Comparison of ENCODE assay signal across 18 cellular contexts in the genomic region with DNA sequence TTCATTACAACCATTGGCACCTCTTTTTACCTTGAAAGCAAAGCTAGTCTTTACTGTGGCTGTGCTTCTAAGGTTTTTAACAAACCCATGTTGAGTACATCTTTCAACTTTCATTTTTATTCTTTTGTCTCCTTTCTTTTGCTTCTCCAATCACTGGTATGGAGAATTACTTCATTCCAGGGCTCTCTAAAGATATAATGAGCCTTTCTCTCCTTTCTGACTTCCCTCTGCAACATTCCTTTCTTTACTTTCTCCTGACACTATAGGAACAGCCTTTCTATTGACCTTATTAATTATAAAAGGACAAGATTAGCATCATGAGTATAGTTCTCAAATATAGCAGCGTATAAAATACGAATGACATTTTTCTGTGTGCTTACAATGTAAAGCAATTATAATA. TPM values are rescaled to one million over a fixed set of nuclear protein-coding genes. Genes with fewer than 3 reads are reported as not detected.
DNase-seq lines count a peak whose midpoint lies in the region; ATAC-seq and TF ChIP-seq lines count a peak whose summit lies in the region.
"Had no signal": no experiment of that assay in that cellular context is flagged by ENCODE, and none has a peak within 500 bp of the region (broad histone marks: within the 10 kb centered on the region; RNA-seq: fewer than 3 reads in every experiment).

No MANE protein-coding gene starts in this region.

- BruUV-seq in Calu3 (replicated peaks; lab: Mats Ljungman, UMichigan), result TSS peak; percentile 58

- TF ChIP-seq CTCF in Calu3 (IDR thresholded peaks at IDR 0.05; ENCODE audit: unreplicated experiment) (no peak), adrenal gland (IDR thresholded peaks at IDR 0.05) (no peak), spleen (IDR thresholded peaks at IDR 0.05 in 8 of 11, conservative IDR thresholded peaks at IDR 0.05 in 3 of 11) (no peak), ovary (IDR thresholded peaks at IDR 0.05) (no peak)

- peaks cover 65% of the 10 kb centered on the region for H3K4me1 Mint-ChIP-seq in Calu3 (ENCODE audit: low read depth, unreplicated experiment)

- H3K36me3 ChIP-seq in HUES48 (ENCODE audit: control insufficient read depth, insufficient read depth, low read length) (peaks cover 22% of the 10 kb centered on the region), adrenal gland (replicated peaks in 1 of 2) (no peaks in the 10 kb centered on the region), iPS-18a (ENCODE audit: control insufficient read depth, low read depth, low read length) (peaks cover 9% of the 10 kb centered on the region), spleen (no peaks in the 10 kb centered on the region), ovary (no peaks in the 10 kb centered on the region)

- DNase-seq in Calu3 (no peak), adrenal gland (no peak), superior temporal gyrus (ENCODE audit: extremely low spot score) (no peak), spleen (no peak), ovary (no peak)
- DNase-seq: GF-D8, MV-4-11, NCI-H1417, NCI-H1930, NCI-H446, NCI-H748 treated with DMSO at 0.1 percent for 48 hours had no signal

- H3K27me3 ChIP-seq in HUES48 (ENCODE audit: control insufficient read depth, insufficient read depth, low read length) (no peaks in the 10 kb centered on the region), adrenal gland (no peaks in the 10 kb centered on the region), iPS-18a (ENCODE audit: control insufficient read depth, insufficient read depth, low read length) (no peaks in the 10 kb centered on the region), spleen (replicated peaks in 1 of 7) (no peaks in the 10 kb centered on the region), ovary (no peaks in the 10 kb centered on the region)

- intact Hi-C loops in Calu3 (cut with micrococcal nuclease; ENCODE audit: unreplicated experiment) (loop anchor here (5.0 kb wide), 1 partner anchor 35 kb away; the partner anchor contains the start of gene MTCL3), adrenal gland (cut with DNase I) (no loop called here), spleen (cut with DNase I; ENCODE audit: low total_unique reads) (no loop called here), ovary (cut with DNase I) (loop anchor here in 1 of 4 donors (10.0 kb wide), 1 partner anchor 52 kb away; no protein-coding TSS in a partner anchor)

- H3K9ac ChIP-seq in HUES48 (ENCODE audit: low read depth, low read length), result no peak overlapping the region
- peak overlapping the region; percentile 42 for H3K9ac ChIP-seq in iPS-18a (ENCODE audit: low read length)
- H3K9ac ChIP-seq: GM23248 had no signal

- H3K4me3 ChIP-seq in HUES48 (ENCODE audit: low read depth, low read length), result no peak overlapping the region; the same call in 1 of the 2 replicates
- no peak overlapping the region for H3K4me3 ChIP-seq in adrenal gland
- H3K4me3 ChIP-seq in iPS-18a (ENCODE audit: low read length), result no peak overlapping the region
- no peak overlapping the region for H3K4me3 ChIP-seq in spleen
- H3K4me3 ChIP-seq in ovary, result no peak overlapping the region
- H3K4me3 ChIP-seq: GM23248, K562 had no signal

- WGBS in adrenal gland, 4 donors, result 93 to 98% (median 97%) methylated on average over 2 of the region's 2 CpGs
- WGBS in spleen, 5 donors, result 94 to 99% (median 98%) methylated on average over 2 of the region's 2 CpGs
- 88 to 92% (median 90%) methylated on average over 2 of the region's 2 CpGs for WGBS in ovary, 3 donors

- H3K4me1 ChIP-seq in HUES48 (ENCODE audit: control insufficient read depth, insufficient read depth, low read length) (peaks cover 65% of the 10 kb centered on the region), adrenal gland (replicated peaks in 1 of 2) (peaks cover 4 to 34% of the 10 kb centered on the region in 2 donors), iPS-18a (ENCODE audit: control insufficient read depth, low read depth, low read length) (peaks cover 52% of the 10 kb centered on the region), spleen (peaks cover 0 to 17% (median 9%) of the 10 kb centered on the region in 6 donors), ovary (ENCODE audit: insufficient read depth) (peaks cover 5% of the 10 kb centered on the region)

- H3K9me3 ChIP-seq in HUES48 (ENCODE audit: control insufficient read depth, insufficient read depth, low read length) (no peaks in the 10 kb centered on the region), adrenal gland (replicated peaks in 1 of 3) (no peaks in the 10 kb centered on the region), iPS-18a (ENCODE audit: control insufficient read depth, low read depth, low read length) (no peaks in the 10 kb centered on the region), spleen (no peaks in the 10 kb centered on the region), ovary (no peaks in the 10 kb centered on the region)

- H3K27ac ChIP-seq in HUES48 (ENCODE audit: low read depth, low read length), result peak overlapping the region; percentile 91
- peak overlapping the region in 3 of 5 donors; percentile 9 to 67 (median 38) for H3K27ac ChIP-seq in adrenal gland
- H3K27ac ChIP-seq in iPS-18a (ENCODE audit: low read length), result peak overlapping the region; percentile 79
- no peak overlapping the region for H3K27ac ChIP-seq in spleen
- no peak overlapping the region for H3K27ac ChIP-seq in ovary
- H3K27ac ChIP-seq: C4-2B, GM23248, HL-60 had no signal

- CTCF ChIA-PET in Calu3 (lab: Charles Lee), result interaction anchor here (0.9 kb wide), 1 partner anchor 34 kb away, joined by 5 read pairs; no protein-coding TSS in a partner anchor

- no peaks in the 10 kb centered on the region for H3K27me3 Mint-ChIP-seq in Calu3 (ENCODE audit: unreplicated experiment)

- TF ChIP-seq EP300 in ovary (IDR thresholded peaks at IDR 0.05), result no peak

- peak overlapping the region; percentile 77 for H3K27ac Mint-ChIP-seq in Calu3 (ENCODE audit: unreplicated experiment)

- no peak for ATAC-seq in GM21381 (IDR thresholded peaks at IDR 0.05; ENCODE audit: unreplicated experiment)
- ATAC-seq: K562 had no signal

- H3K9me3 Mint-ChIP-seq in Calu3 (ENCODE audit: low read depth, unreplicated experiment), result peaks cover 3% of the 10 kb centered on the region

- H3K36me3 Mint-ChIP-seq in Calu3 (ENCODE audit: insufficient read depth, unreplicated experiment), result no peaks in the 10 kb centered on the region

- peak overlapping the region; percentile 50 for H3K4me3 Mint-ChIP-seq in Calu3 (ENCODE audit: low read depth, unreplicated experiment)

- TF ChIP-seq POLR2A in adrenal gland (IDR thresholded peaks at IDR 0.05) (no peak), spleen (IDR thresholded peaks at IDR 0.05) (no peak), ovary (IDR thresholded peaks at IDR 0.05) (no peak)

RNA-seq across cellular contexts. Expression of gene KIAA0408, which starts 23.1 kb away (rescaled TPM):
- total RNA-seq in Calu3 (2022), result 0.31 and 0.91 TPM in 2 replicates
- total RNA-seq in adrenal gland, result 1 to 10 TPM in 7 of 8 donors, under 1 TPM in 1; 0.18 to 3.9 (median 1.8) TPM
- polyA plus RNA-seq in adrenal gland, result 1 to 10 TPM; 2.9 to 8.6 (median 3.1) TPM
- total RNA-seq in spleen, result 1 to 10 TPM; 2.4 to 6.6 (median 2.5) TPM
- 1 to 10 TPM in 2 of 3 donors, under 1 TPM in 1; 0.65 to 2.7 (median 1.1) TPM for polyA plus RNA-seq in spleen
- 1 to 10 TPM; 1.8 to 5.0 (median 4.0) TPM for total RNA-seq in ovary
- 1 to 10 TPM; 2.1 to 7.4 TPM for polyA plus RNA-seq in ovary
- polyA plus RNA-seq: K562 had no signal

Comparison
In these comparisons a context has a peak if more than half of its experiments do, and no peak if none do; other contexts are left out.
1. H3K27ac ChIP-seq: peak in HUES48 (single experiment), adrenal gland (3 of 5) and iPS-18a (single experiment); none in spleen (0 of 8) and ovary (0 of 2).